8 cellular contexts compared by ENCODE assay signal in genomic region chr14:24135834-24136683, GRCh38. TPM values are rescaled to one million over a fixed set of nuclear protein-coding genes. Genes with fewer than 3 reads are reported as not detected.
A peak's percentile ranks its signal among the peaks of the same experiment; 100 is the strongest.
DNase-seq lines count a peak whose midpoint lies in the region; FAIRE-seq and TF ChIP-seq lines count a peak whose summit lies in the region.

Gene PSME1 (plus strand): TSS chr14:24136194. CDS start chr14:24136263, 69 bp downstream.

- peak; percentile 37 to 38; a peak in 1 of 3 replicates for TF ChIP-seq POLR2A in H1 (IDR thresholded peaks at IDR 0.05; ENCODE audit: control extremely low read depth in 1 of 2, low read depth in 2 of 2, low read length in 2 of 2)

- H3K79me2 ChIP-seq in H1 (ENCODE audit: control insufficient read depth in 1 of 2, insufficient read depth in 2 of 2, low read length in 2 of 2): peaks cover 0 to 12% of the 10 kb centered on the region in 2 experiments; a peak in 2 of 4 replicates

- no peak within 1 kb of the TSS; the same call in 1 of the 2 replicates for H2BK12ac ChIP-seq in H1 (ENCODE audit: low read depth, low read length)

- H3K9me3 ChIP-seq in H1 (ENCODE audit: insufficient read depth in 2 of 2, low read depth in 1 of 2, low read length in 1 of 2): no peaks in the 10 kb centered on the region

- no peak within 1 kb of the TSS for H3K23ac ChIP-seq in H1 (ENCODE audit: insufficient read length)

- peak within 1 kb of the TSS; percentile 90; the same call in 1 of the 2 replicates for H2BK5ac ChIP-seq in H1 (ENCODE audit: low read depth, low read length)

- TF ChIP-seq CTCF in GM20000 (IDR thresholded peaks at IDR 0.05; ENCODE audit: extremely low read depth, missing control alignments): no peak
- TF ChIP-seq CTCF in H1 (IDR thresholded peaks at IDR 0.05; ENCODE audit: control extremely low read depth in 1 of 3, insufficient read depth in 1 of 3, low read depth in 1 of 3, low read length in 3 of 3): no peak

- DNase-seq in CMK (ENCODE audit: low read depth) (peak; percentile 71), GM20000 (ENCODE audit: low spot score) (peak; percentile 98), HT1080 (ENCODE audit: low read depth) (peak; percentile 77), NOMO-1 (lab: John Stamatoyannopoulos, UW; ENCODE audit: unreplicated experiment in 2 of 2) (peak; percentile 82 to 89), H1 (ENCODE audit: low read depth in 1 of 2, low spot score in 2 of 2) (peak in 1 of 2 experiments; percentile 94), mesenteric fat pad (ENCODE audit: low spot score) (peak; percentile 98)
- peak; percentile 87 to 92 (median 88) for DNase-seq in activated CD8-positive, alpha-beta memory T cell treated with anti-CD3 and anti-CD28 coated beads for 48 hours (ENCODE audit: low read depth in 2 of 3, low spot score in 2 of 3)
- peak; percentile 86 for DNase-seq in stimulated activated CD8-positive, alpha-beta memory T cell treated with anti-CD3 and anti-CD28 coated beads, Interleukin-15, amount 100 ng/mL, for 24 hours (ENCODE audit: low read depth)

- H2AFZ ChIP-seq in H1 (ENCODE audit: low read length): peak within 1 kb of the TSS; percentile 94

- peak within 1 kb of the TSS; percentile 79 to 100 (median 84) for H3K4me3 ChIP-seq in H1 (ENCODE audit: extremely low read depth in 1 of 4, insufficient read depth in 2 of 4, low read depth in 3 of 4, low read length in 4 of 4)

- CTCF ChIA-PET in H1 (lab: Charles Lee; ENCODE audit: partially characterized antibody): interaction anchor here (0.6 to 1.7 kb wide), 8 partner anchors 11 to 77 kb away, joined by 3 to 7 read pairs (median 4); partner anchors contain the start of genes DCAF11, IRF9, NRL and PSME2

- POLR2A ChIA-PET in H1 (lab: Charles Lee; ENCODE audit: partially characterized antibody): interaction anchor here (0.8 to 10.5 kb wide), 17 partner anchors 9 to 135 kb away, joined by 3 to 118 read pairs (median 7); partner anchors contain the start of genes CHMP4A, DCAF11, IRF9 and NRL

- H3K79me1 ChIP-seq in H1 (ENCODE audit: low read depth, low read length): peaks cover 4% of the 10 kb centered on the region; the same call in 1 of the 2 replicates

- no peak within 1 kb of the TSS for H3K14ac ChIP-seq in H1 (ENCODE audit: insufficient read length)

- no peak within 1 kb of the TSS for H2BK20ac ChIP-seq in H1 (ENCODE audit: low read length)

- H3K27ac ChIP-seq in H1 (ENCODE audit: low read depth, low read length): peak within 1 kb of the TSS; percentile 14; the same call in 1 of the 2 replicates

- peaks cover 0 to 1% of the 10 kb centered on the region in 2 experiments for H4K20me1 ChIP-seq in H1 (replicated peaks in 1 of 2; ENCODE audit: control insufficient read depth in 1 of 2, insufficient read depth in 2 of 2, low read length in 2 of 2)

- H4K91ac ChIP-seq in H1 (replicated peaks; ENCODE audit: insufficient read length, low read length): no peak within 1 kb of the TSS

- no peak for TF ChIP-seq EP300 in H1 (IDR thresholded peaks at IDR 0.05; ENCODE audit: borderline replicate concordance in 1 of 2, low read depth in 2 of 2, low read length in 2 of 2)

- H4K5ac ChIP-seq in H1 (ENCODE audit: insufficient read length, low read depth, low read length): peak within 1 kb of the TSS; percentile 34

- TF ChIP-seq RAD21 in H1 (IDR thresholded peaks at IDR 0.05 in 1 of 2, conservative IDR thresholded peaks at IDR 0.05 in 1 of 2; ENCODE audit: low read depth in 2 of 2, low read length in 2 of 2): no peak

- H3K27me3 ChIP-seq in H1 (replicated peaks in 1 of 4; ENCODE audit: control insufficient read depth in 3 of 4, extremely low read depth in 1 of 4, insufficient read depth in 3 of 4, low read length in 3 of 4): no peaks in the 10 kb centered on the region

- peak within 1 kb of the TSS; percentile 71 for H3K56ac ChIP-seq in H1 (replicated peaks; ENCODE audit: insufficient read length, low read depth, low read length)

- peaks cover 8 to 25% (median 14%) of the 10 kb centered on the region in 4 experiments; a peak in 6 of 8 replicates for H3K36me3 ChIP-seq in H1 (ENCODE audit: control insufficient read depth in 2 of 4, insufficient read depth in 4 of 4, low read length in 3 of 4)

- WGBS in H1 (ENCODE audit: extremely low coverage in 1 of 2, insufficient coverage in 1 of 2, insufficient read length in 1 of 2, insufficient replicate concordance in 2 of 2, low coverage in 1 of 2, low lambda C conversion rate in 2 of 2, missing lambda C conversion rate in 1 of 2), 2 experiments: 2% methylated on average over 40 of the region's 75 CpGs; no CpG with 5 or more reads in 1 of the 2 experiments

- peak within 1 kb of the TSS; percentile 17 for H3K18ac ChIP-seq in H1 (ENCODE audit: extremely low read depth, low read length)

- no peak for FAIRE-seq in H1 (lab: Jason Lieb, UNC)

- no peak within 1 kb of the TSS for H3K4ac ChIP-seq in H1 (replicated peaks; ENCODE audit: insufficient read length, low read depth, low read length)

- H3K4me2 ChIP-seq in H1 (ENCODE audit: insufficient read depth in 1 of 2, low read depth in 2 of 2, low read length in 2 of 2): peak within 1 kb of the TSS; percentile 81 to 95

- H3K4me1 ChIP-seq in H1 (replicated peaks in 1 of 4; ENCODE audit: control insufficient read depth in 3 of 4, insufficient read depth in 4 of 4, low read length in 3 of 4): peaks cover 0 to 10% (median 6%) of the 10 kb centered on the region in 4 experiments; a peak in 5 of 7 replicates

- peak within 1 kb of the TSS; percentile 4; the same call in 1 of the 2 replicates for H2BK15ac ChIP-seq in H1 (ENCODE audit: low read length)

- peaks cover 8% of the 10 kb centered on the region; the same call in 1 of the 2 replicates for H3K23me2 ChIP-seq in H1 (ENCODE audit: low read depth, low read length)

- H2BK120ac ChIP-seq in H1 (replicated peaks; ENCODE audit: low read depth, low read length): no peak within 1 kb of the TSS

- peak within 1 kb of the TSS; percentile 64 for H4K8ac ChIP-seq in H1 (ENCODE audit: extremely low read depth, insufficient read depth, low read length)

- peak within 1 kb of the TSS; percentile 42 to 89 (median 60); a peak in 6 of 7 replicates for H3K9ac ChIP-seq in H1 (replicated peaks in 1 of 4; ENCODE audit: extremely low read depth in 1 of 4, low read depth in 3 of 4, low read length in 3 of 4)

- no peak within 1 kb of the TSS for H2AK5ac ChIP-seq in H1 (ENCODE audit: low read depth, low read length)

TF ChIP-seq in H1, 55 proteins besides CTCF, POLR2A, EP300 and RAD21 (continues in another document):
- TF ChIP-seq RXRA (IDR thresholded peaks at IDR 0.05; ENCODE audit: insufficient read depth, low read depth, low read length) (no peak), SRF (IDR thresholded peaks at IDR 0.05; ENCODE audit: low read depth, low read length) (no peak), CTBP2 (IDR thresholded peaks at IDR 0.05; ENCODE audit: borderline replicate concordance, insufficient read depth, insufficient read length, low read length) (no peak), GTF2F1 (IDR thresholded peaks at IDR 0.05; ENCODE audit: borderline replicate concordance, low read depth, low read length) (no peak), CREB1 (IDR thresholded peaks at IDR 0.05) (no peak), EZH2 (IDR thresholded peaks at IDR 0.05; ENCODE audit: low read depth, low read length, severe bottlenecking) (no peak), JUND (IDR thresholded peaks at IDR 0.05; ENCODE audit: low read length) (no peak), BRCA1 (IDR thresholded peaks at IDR 0.05; ENCODE audit: low read depth, low read length) (no peak), TAF1 (IDR thresholded peaks at IDR 0.05; ENCODE audit: low read depth, low read length) (0 out of 2 replicates have a peak, but pooled peaks have one; percentile 12), POU5F1 (IDR thresholded peaks at IDR 0.05; ENCODE audit: low read depth, low read length) (no peak), SP4 (IDR thresholded peaks at IDR 0.05; ENCODE audit: low read length) (0 out of 2 replicates have a peak, but pooled peaks have one; percentile 23), TBP (IDR thresholded peaks at IDR 0.05; ENCODE audit: low read depth, low read length) (peak; percentile 81), KDM4A (IDR thresholded peaks at IDR 0.05; ENCODE audit: low read depth, low read length, severe bottlenecking) (peak; percentile 70)

RNA-seq across cellular contexts. Expression of gene PSME1, which starts in this region (rescaled TPM):
- 130 and 149 TPM in 2 replicates for total RNA-seq in HT1080 (2014; rRNA removed; shearing (Covaris generic))
- polyA plus RNA-seq in HT1080 (2015; cell fraction: cytosol; rRNA removed): 156 and 168 TPM in 2 replicates
- polyA plus RNA-seq in HT1080 (2015; cell fraction: nucleus; rRNA removed): 135 and 142 TPM in 2 replicates
- total RNA-seq in H1 (2021; fragmentation: NEBNext Ultra II Directional; extraction: Animal tissue kit (Norgen Biotek cat#: 25700)): 85.9 and 91.7 TPM in 2 replicates
- 57.4 and 74.9 TPM in 2 replicates for polyA plus RNA-seq in H1 (2011; rRNA removed)
- 62.9 TPM for polyA plus RNA-seq in H1 (2011; cell fraction: cytosol; rRNA removed)
- 52.4 TPM for polyA plus RNA-seq in H1 (2011; cell fraction: nucleus; rRNA removed)
- 113 to 118 TPM (median 116 TPM) in 4 replicates for polyA plus RNA-seq in H1 (2012, experiment 1 of 2)
- polyA plus RNA-seq in H1 (2012, experiment 2 of 2): 77.2 TPM
- 86.1 TPM for polyA plus RNA-seq in H1 (2013, experiment 1 of 2)
- 80.8 TPM for polyA plus RNA-seq in H1 (2013, experiment 2 of 2)
- polyA minus RNA-seq in H1 (2011; rRNA and poly(A)+ RNA removed): 16.0 and 19.0 TPM in 2 replicates
- polyA minus RNA-seq in H1 (2011; cell fraction: cytosol; rRNA and poly(A)+ RNA removed): 15.7 TPM
- polyA minus RNA-seq in H1 (2011; cell fraction: nucleus; rRNA and poly(A)+ RNA removed): 13.6 TPM
- 121 TPM for total RNA-seq in mesenteric fat pad
